In genomic region chr4:108048157-108048556, GRCh38 we compare ENCODE assay signal across 17 cellular contexts.
"Had no signal": no experiment of that assay in that cellular context is flagged by ENCODE, and none has a peak within 500 bp of the region (broad histone marks: within the 10 kb centered on the region; RNA-seq: fewer than 3 reads in every experiment).

No MANE protein-coding gene starts in this region.

- H3K9me3 ChIP-seq: body of pancreas, gastrocnemius medialis, lower lobe of right lung, tibial nerve had no signal

- H3K4me3 ChIP-seq: body of pancreas, gastrocnemius medialis, hepatocyte, lower lobe of right lung, SK-N-MC, tibial nerve had no signal

- H3K27ac ChIP-seq: body of pancreas, epithelial cell of prostate, gastrocnemius medialis, hepatocyte, lower lobe of right lung, SK-N-MC, tibial nerve had no signal

- DNase-seq: activated CD4-positive, alpha-beta T cell treated with anti-CD3 and anti-CD28 coated beads, Interleukin-2, amount 50 U/mL, for 48 hours; activated CD8-positive, alpha-beta memory T cell treated with anti-CD3 and anti-CD28 coated beads, Interleukin-2, amount 50 U/mL, for 48 hours; activated effector memory CD4-positive, alpha-beta T cell treated with Interleukin-2 at 50 U/mL for 16 hours; amniotic stem cell; body of pancreas; effector memory CD4-positive, alpha-beta T cell; gastrocnemius medialis; lower lobe of right lung; naive B cell; posterior cingulate gyrus; small intestine; T-helper 1 cell had no signal

- H3K36me3 Mint-ChIP-seq: naive B cell had no signal

- H3K27me3 ChIP-seq: body of pancreas, gastrocnemius medialis, hepatocyte, tibial nerve had no signal

- H3K27me3 Mint-ChIP-seq: central memory CD8-positive, alpha-beta T cell; naive B cell had no signal

- ATAC-seq: body of pancreas, gastrocnemius medialis, lower lobe of right lung had no signal

- H3K9me3 Mint-ChIP-seq: central memory CD8-positive, alpha-beta T cell; naive B cell had no signal

- H3K36me3 ChIP-seq: gastrocnemius medialis had no signal
